Comparison of ENCODE assay signal across 21 cellular contexts in the genomic region with DNA sequence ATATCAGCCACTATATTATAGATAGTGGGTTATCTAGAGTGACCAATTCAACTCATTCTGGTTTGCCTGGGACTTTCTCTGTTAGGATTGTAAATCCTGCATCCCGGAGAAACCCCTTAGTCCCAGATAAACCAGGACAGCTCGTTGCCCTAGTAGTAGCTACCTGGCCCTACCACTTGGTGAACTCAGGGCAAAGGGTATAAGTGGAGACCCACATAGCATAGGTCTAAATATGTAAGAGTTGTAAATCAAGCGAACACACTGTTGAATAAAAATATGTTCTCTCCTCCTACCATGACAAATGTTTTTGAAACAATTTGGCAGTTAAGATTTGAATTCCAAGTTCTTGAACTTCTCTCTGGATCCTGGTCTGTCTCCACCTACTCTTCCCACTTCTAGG. TPM values are rescaled to one million over a fixed set of nuclear protein-coding genes. Genes with fewer than 3 reads are reported as not detected.
DNase-seq lines count a peak whose midpoint lies in the region; ATAC-seq and TF ChIP-seq lines count a peak whose summit lies in the region.
"Had no signal": no experiment of that assay in that cellular context is flagged by ENCODE, and none has a peak within 500 bp of the region (broad histone marks: within the 10 kb centered on the region; RNA-seq: fewer than 3 reads in every experiment).

No MANE protein-coding gene starts in this region.

- H4K91ac ChIP-seq in trophoblast cell (ENCODE audit: low read depth, low read length) = no peak overlapping the region

- H3K18ac ChIP-seq in trophoblast cell (ENCODE audit: low read length) = no peak overlapping the region

- no peaks in the 10 kb centered on the region for H3K79me2 ChIP-seq in hepatocyte
- H3K79me2 ChIP-seq in trophoblast cell (ENCODE audit: control insufficient read depth, insufficient read depth, low read length, poor library complexity) = peaks cover 2% of the 10 kb centered on the region

- H3K4me3 ChIP-seq in ascending aorta (no peak overlapping the region), hepatocyte (no peak overlapping the region), trophoblast cell (ENCODE audit: low read depth, low read length) (no peak overlapping the region), uterus (no peak overlapping the region), colonic mucosa (no peak overlapping the region)
- H3K4me3 ChIP-seq: GM23248, HAP-1, SJCRH30 had no signal

- H3K4me2 ChIP-seq in hepatocyte (no peak overlapping the region), trophoblast cell (ENCODE audit: low read length) (no peak overlapping the region)

- no peak overlapping the region for H2BK5ac ChIP-seq in trophoblast cell (ENCODE audit: low read depth, low read length, poor library complexity)

- no peak overlapping the region for H3K23ac ChIP-seq in trophoblast cell (ENCODE audit: low read length)

- H3K27me3 ChIP-seq in ascending aorta (no peaks in the 10 kb centered on the region), hepatocyte (no peaks in the 10 kb centered on the region), trophoblast cell (ENCODE audit: insufficient read depth, low read length) (no peaks in the 10 kb centered on the region), uterus (no peaks in the 10 kb centered on the region), colonic mucosa (no peaks in the 10 kb centered on the region)
- H3K27me3 ChIP-seq: SJCRH30 had no signal

- H3K9me3 ChIP-seq in ascending aorta (no peaks in the 10 kb centered on the region), hepatocyte (ENCODE audit: low read depth) (no peaks in the 10 kb centered on the region), trophoblast cell (ENCODE audit: insufficient read depth, low read depth, low read length) (no peaks in the 10 kb centered on the region), uterus (no peaks in the 10 kb centered on the region), colonic mucosa (no peaks in the 10 kb centered on the region)
- H3K9me3 ChIP-seq: HAP-1 had no signal

- H3K27ac ChIP-seq in ascending aorta (peak overlapping the region; percentile 86 to 94), hepatocyte (peak overlapping the region; percentile 81), trophoblast cell (ENCODE audit: low read depth, low read length) (no peak overlapping the region), uterus (peak overlapping the region; percentile 45 to 81), colonic mucosa (no peak overlapping the region)
- H3K27ac ChIP-seq: GM23248, SJCRH30 had no signal

- no peak overlapping the region for H3K4ac ChIP-seq in trophoblast cell (ENCODE audit: low read depth, low read length)

- H3K4me1 ChIP-seq in ascending aorta (peaks cover 15 to 74% of the 10 kb centered on the region in 2 donors), hepatocyte (ENCODE audit: insufficient read depth) (peaks cover 31% of the 10 kb centered on the region), trophoblast cell (ENCODE audit: control insufficient read depth in 1 of 2, insufficient read depth in 2 of 2, low read length in 2 of 2) (peaks cover 10 to 15% of the 10 kb centered on the region in 2 experiments), uterus (peaks cover 5 to 11% of the 10 kb centered on the region in 2 donors), colonic mucosa (no peaks in the 10 kb centered on the region)

- no peak for DNase-seq in ascending aorta (ENCODE audit: low spot score in 2 of 2)
- DNase-seq in hepatocyte (ENCODE audit: low spot score) = no peak
- no peak for DNase-seq in trophoblast cell
- DNase-seq in uterus = no peak
- DNase-seq in left colon = no peak
- DNase-seq in colonic mucosa = no peak
- no peak for DNase-seq in RKO (ENCODE audit: low spot score)
- DNase-seq: CD4-positive, CD25-positive, alpha-beta regulatory T cell; DMS79 treated with DMSO at 0.1 percent for 48 hours; GM23248; KG1; NCI-H1105; NCI-H146; NCI-H2029; NCI-H345; NCI-H524; NCI-H774; SJCRH30 had no signal

- no peak for TF ChIP-seq POLR2A in uterus (IDR thresholded peaks at IDR 0.05)

- no peaks in the 10 kb centered on the region for H4K20me1 ChIP-seq in hepatocyte (ENCODE audit: insufficient read depth, poor library complexity, severe bottlenecking)

- H2AK5ac ChIP-seq in trophoblast cell (ENCODE audit: low read length) = no peak overlapping the region

- no peak overlapping the region for H4K8ac ChIP-seq in trophoblast cell (ENCODE audit: low read depth, low read length)

- 52% methylated on average over 3 of the region's 3 CpGs for WGBS in hepatocyte (ENCODE audit: low lambda C conversion rate, missing lambda C conversion rate)
- WGBS in trophoblast cell (ENCODE audit: extremely low coverage, insufficient coverage, insufficient read length) = no CpG with 5 or more reads among the region's 3 CpGs

- no peaks in the 10 kb centered on the region for H3K9me2 ChIP-seq in hepatocyte (replicated peaks; ENCODE audit: insufficient read depth)

- H3K9ac ChIP-seq in trophoblast cell (ENCODE audit: low read length) (no peak overlapping the region), colonic mucosa (ENCODE audit: low read depth in 2 of 2, low read length in 2 of 2) (no peak overlapping the region)
- H3K9ac ChIP-seq: GM23248 had no signal

- H2BK12ac ChIP-seq in trophoblast cell (ENCODE audit: low read length) = peak overlapping the region; percentile 92

- peak overlapping the region; percentile 75 for H2BK120ac ChIP-seq in trophoblast cell (ENCODE audit: insufficient read depth, low read length, poor library complexity)

- intact Hi-C loops in ascending aorta (cut with DNase I) (no loop called here), uterus (cut with DNase I; ENCODE audit: low total_unique reads) (no loop called here), left colon (cut with DNase I, micrococcal nuclease) (no loop called here), colonic mucosa (cut with DNase I) (no loop called here)

- H3K36me3 ChIP-seq in ascending aorta = no peaks in the 10 kb centered on the region
- H3K36me3 ChIP-seq in hepatocyte (replicated peaks; ENCODE audit: insufficient read depth, low read depth) = no peaks in the 10 kb centered on the region
- H3K36me3 ChIP-seq in trophoblast cell (ENCODE audit: control insufficient read depth in 1 of 2, insufficient read depth in 2 of 2, low read length in 2 of 2) = no peaks in the 10 kb centered on the region
- no peaks in the 10 kb centered on the region for H3K36me3 ChIP-seq in uterus
- no peaks in the 10 kb centered on the region for H3K36me3 ChIP-seq in colonic mucosa
- H3K36me3 ChIP-seq: HAP-1, SJCRH30 had no signal

- no peak for TF ChIP-seq CTCF in ascending aorta (IDR thresholded peaks at IDR 0.05)
- no peak for TF ChIP-seq CTCF in hepatocyte (IDR thresholded peaks at IDR 0.05; ENCODE audit: poor library complexity)
- TF ChIP-seq CTCF in uterus (IDR thresholded peaks at IDR 0.05) = no peak
- no peak for TF ChIP-seq CTCF in colonic mucosa (IDR thresholded peaks at IDR 0.05)

- H3K14ac ChIP-seq in trophoblast cell (ENCODE audit: low read length) = no peak overlapping the region

- H2AFZ ChIP-seq in hepatocyte = no peak overlapping the region
- no peak overlapping the region for H2AFZ ChIP-seq in trophoblast cell (ENCODE audit: insufficient read depth, low read length, poor library complexity)
- H2AFZ ChIP-seq: GM23248 had no signal

- no peak overlapping the region for H4K12ac ChIP-seq in trophoblast cell (ENCODE audit: low read depth, low read length)

- ATAC-seq in GM21723 (IDR thresholded peaks at IDR 0.05; ENCODE audit: unreplicated experiment) (no peak), left colon (no peak)
- ATAC-seq: Panc1 had no signal

- peaks cover 25% of the 10 kb centered on the region for H3K79me1 ChIP-seq in trophoblast cell (ENCODE audit: low read length)

RNA-seq across cellular contexts. Expression of a gene that starts 15.7 kb away (rescaled TPM):
- total RNA-seq in ascending aorta = 634 TPM
- 185 and 195 TPM in 2 replicates for total RNA-seq in hepatocyte
- 325 and 347 TPM in 2 replicates for polyA plus RNA-seq in hepatocyte
- 47.8 and 49.5 TPM in 2 replicates for polyA plus RNA-seq in trophoblast cell (2013)
- total RNA-seq in uterus = 100 to 1,000 TPM in 2 of 4 donors, 10 to 100 TPM in 2; 70.9 to 163 (median 115) TPM
- total RNA-seq in left colon = 1 to 10 TPM; 5.8 to 7.1 TPM
- total RNA-seq in colonic mucosa = 1 to 10 TPM; 5.5 to 7.6 TPM

Comparison
In these comparisons a context has a peak if more than half of its experiments do, and no peak if none do; other contexts are left out.
1. H3K27ac ChIP-seq: peak in ascending aorta (2 of 2), hepatocyte (single experiment) and uterus (2 of 2); none in trophoblast cell (single experiment) and colonic mucosa (single experiment).
2. RNA of a gene that starts 15.7 kb away (total RNA-seq): 634 TPM in ascending aorta (single experiment), 185 to 195 TPM in hepatocyte and 70.9 to 163 TPM in uterus; 5.5 to 7.6 TPM in colonic mucosa and 5.8 to 7.1 TPM in left colon; every median in the first group is over 4 times any median in the second.